ENCODE assay signal across 9 cellular contexts in genomic region chr7:16098585-16099179, GRCh38.
A peak's percentile ranks its signal among the peaks of the same experiment; 100 is the strongest.
DNase-seq lines count a peak whose midpoint lies in the region; ATAC-seq and TF ChIP-seq lines count a peak whose summit lies in the region.
"Had no signal": no experiment of that assay in that cellular context is flagged by ENCODE, and none has a peak within 500 bp of the region (broad histone marks: within the 10 kb centered on the region; RNA-seq: fewer than 3 reads in every experiment).

No MANE protein-coding gene starts in this region.

- peaks cover 11% of the 10 kb centered on the region for H3K36me3 Mint-ChIP-seq in mesothelial cell of epicardium
- H3K36me3 Mint-ChIP-seq in activated T-helper 2 cell treated with anti-CD3 and anti-CD28 coated beads, Interferon-gamma antibody, Interleukin-2, Interleukin-4, amounts not matched to agents 10 μg/mL and 5 μg/mL and 100 μg/mL, durations not matched to agents 14 hours and 24 hours and 36 hours (ENCODE audit: low read depth) = no peaks in the 10 kb centered on the region

- dilution Hi-C loops in mammary epithelial cell (cut with HindIII; ENCODE audit: low sequenced_read_pairs) = no loop called here

- no peaks in the 10 kb centered on the region for H3K9me3 ChIP-seq in mammary epithelial cell (replicated peaks; ENCODE audit: insufficient read depth, low read length)

- peak; percentile 57 for DNase-seq in ELR (ENCODE audit: low read depth)
- peak; percentile 35 for DNase-seq in LHCN-M2 (ENCODE audit: low read depth)
- DNase-seq in mammary epithelial cell = no peak
- no peak for DNase-seq in mesothelial cell of epicardium (ENCODE audit: low spot score in 2 of 2, unreplicated experiment in 2 of 2)
- no peak for DNase-seq in cerebellar nuclear complex (lab: John Stamatoyannopoulos, UW)
- no peak for DNase-seq in activated T-helper 2 cell treated with anti-CD3 and anti-CD28 coated beads, Interferon-gamma antibody, Interleukin-2, Interleukin-4, amounts not matched to agents 10 μg/mL and 5 μg/mL and 100 μg/mL, durations not matched to agents 14 hours and 24 hours and 36 hours (ENCODE audit: low spot score)
- DNase-seq in cortex of kidney (lab: John Stamatoyannopoulos, UW) = no peak
- DNase-seq: foreskin melanocyte had no signal

- TF ChIP-seq CTCF in mammary epithelial cell (conservative IDR thresholded peaks at IDR 0.05 in 1 of 2, IDR thresholded peaks at IDR 0.05 in 1 of 2; ENCODE audit: extremely low read depth in 1 of 2, insufficient read depth in 1 of 2, low read depth in 1 of 2, low read length in 2 of 2) (peak; percentile 87 to 90), mesothelial cell of epicardium (IDR thresholded peaks at IDR 0.05; ENCODE audit: unreplicated experiment) (peak; percentile 63)

- intact Hi-C loops in mammary epithelial cell (cut with micrococcal nuclease) = loop anchor here (1.0 kb wide), 1 partner anchor 20 kb away; no protein-coding TSS in a partner anchor
- intact Hi-C loops in activated T-helper 2 cell treated with anti-CD3 and anti-CD28 coated beads, Interferon-gamma antibody, Interleukin-2, Interleukin-4, amounts not matched to agents 10 μg/mL and 5 μg/mL and 100 μg/mL, durations not matched to agents 14 hours and 24 hours and 36 hours (cut with micrococcal nuclease) = no loop called here

- no peak overlapping the region for H3K27ac ChIP-seq in mammary epithelial cell (ENCODE audit: insufficient read depth, low read depth, low read length)

- no peak overlapping the region for H2AFZ ChIP-seq in mammary epithelial cell (ENCODE audit: low read depth, low read length)

- peaks cover 17% of the 10 kb centered on the region for H3K9me3 Mint-ChIP-seq in mesothelial cell of epicardium
- peaks cover 7% of the 10 kb centered on the region for H3K9me3 Mint-ChIP-seq in activated T-helper 2 cell treated with anti-CD3 and anti-CD28 coated beads, Interferon-gamma antibody, Interleukin-2, Interleukin-4, amounts not matched to agents 10 μg/mL and 5 μg/mL and 100 μg/mL, durations not matched to agents 14 hours and 24 hours and 36 hours

- H3K79me2 ChIP-seq in mammary epithelial cell (ENCODE audit: insufficient read depth, low read length) = no peaks in the 10 kb centered on the region

- H3K27ac Mint-ChIP-seq in mesothelial cell of epicardium = no peak overlapping the region
- H3K27ac Mint-ChIP-seq in activated T-helper 2 cell treated with anti-CD3 and anti-CD28 coated beads, Interferon-gamma antibody, Interleukin-2, Interleukin-4, amounts not matched to agents 10 μg/mL and 5 μg/mL and 100 μg/mL, durations not matched to agents 14 hours and 24 hours and 36 hours = no peak overlapping the region

- WGBS in mammary epithelial cell (ENCODE audit: low coverage, missing lambda C conversion rate) = 67% methylated on average over 5 of the region's 5 CpGs

- H4K20me1 ChIP-seq in mammary epithelial cell (ENCODE audit: insufficient read depth, low read length) = no peaks in the 10 kb centered on the region

- no peak for ATAC-seq in HG02884 (IDR thresholded peaks at IDR 0.05; ENCODE audit: unreplicated experiment)

- H3K27me3 Mint-ChIP-seq in mesothelial cell of epicardium (ENCODE audit: low read depth) = no peaks in the 10 kb centered on the region
- no peaks in the 10 kb centered on the region for H3K27me3 Mint-ChIP-seq in activated T-helper 2 cell treated with anti-CD3 and anti-CD28 coated beads, Interferon-gamma antibody, Interleukin-2, Interleukin-4, amounts not matched to agents 10 μg/mL and 5 μg/mL and 100 μg/mL, durations not matched to agents 14 hours and 24 hours and 36 hours (ENCODE audit: low read depth)

- no peak overlapping the region for H3K4me3 ChIP-seq in mammary epithelial cell (replicated peaks in 1 of 3; ENCODE audit: insufficient read depth in 1 of 3, low read depth in 2 of 3, low read length in 3 of 3)

- CTCF ChIA-PET in mammary epithelial cell (lab: Charles Lee; ENCODE audit: low non-redundant PET) = interaction anchor here (1.3 kb wide), 1 partner anchor 21 kb away, joined by 3 read pairs; no protein-coding TSS in a partner anchor

- no peak overlapping the region for H3K9ac ChIP-seq in mammary epithelial cell (ENCODE audit: insufficient read depth, low read length)

- no peak overlapping the region for H3K4me3 Mint-ChIP-seq in mesothelial cell of epicardium
- no peak overlapping the region for H3K4me3 Mint-ChIP-seq in activated T-helper 2 cell treated with anti-CD3 and anti-CD28 coated beads, Interferon-gamma antibody, Interleukin-2, Interleukin-4, amounts not matched to agents 10 μg/mL and 5 μg/mL and 100 μg/mL, durations not matched to agents 14 hours and 24 hours and 36 hours (ENCODE audit: low read depth)

- no peaks in the 10 kb centered on the region for H3K27me3 ChIP-seq in mammary epithelial cell (ENCODE audit: insufficient read depth, low read length)

- no peaks in the 10 kb centered on the region for H3K4me1 ChIP-seq in mammary epithelial cell (ENCODE audit: insufficient read depth, low read length)

- no TSS peak for BruUV-seq in mammary epithelial cell (replicated peaks; lab: Mats Ljungman, UMichigan)

- peaks cover 22% of the 10 kb centered on the region for H3K4me1 Mint-ChIP-seq in mesothelial cell of epicardium
- H3K4me1 Mint-ChIP-seq in activated T-helper 2 cell treated with anti-CD3 and anti-CD28 coated beads, Interferon-gamma antibody, Interleukin-2, Interleukin-4, amounts not matched to agents 10 μg/mL and 5 μg/mL and 100 μg/mL, durations not matched to agents 14 hours and 24 hours and 36 hours (ENCODE audit: low read depth) = no peaks in the 10 kb centered on the region

- in situ Hi-C loops in mammary epithelial cell (cut with MboI; ENCODE audit: low sequenced_read_pairs in 2 of 2) = no loop called here

- no peak overlapping the region for H3K4me2 ChIP-seq in mammary epithelial cell (ENCODE audit: insufficient read depth, low read depth, low read length)

- H3K36me3 ChIP-seq in mammary epithelial cell (ENCODE audit: insufficient read depth, low read length) = no peaks in the 10 kb centered on the region

Comparison
In these comparisons a context has a peak if more than half of its experiments do, and no peak if none do; other contexts are left out.
1. DNase-seq: peak in ELR (single experiment) and LHCN-M2 (single experiment); none in mammary epithelial cell (single experiment), mesothelial cell of epicardium (0 of 2), cerebellar nuclear complex (0 of 2), activated T-helper 2 cell treated with anti-CD3 and anti-CD28 coated beads, Interferon-gamma antibody, Interleukin-2, Interleukin-4, amounts not matched to agents 10 μg/mL and 5 μg/mL and 100 μg/mL, durations not matched to agents 14 hours and 24 hours and 36 hours (single experiment) and cortex of kidney (single experiment).